Comparison of ENCODE assay signal across 15 cellular contexts in the genomic region with DNA sequence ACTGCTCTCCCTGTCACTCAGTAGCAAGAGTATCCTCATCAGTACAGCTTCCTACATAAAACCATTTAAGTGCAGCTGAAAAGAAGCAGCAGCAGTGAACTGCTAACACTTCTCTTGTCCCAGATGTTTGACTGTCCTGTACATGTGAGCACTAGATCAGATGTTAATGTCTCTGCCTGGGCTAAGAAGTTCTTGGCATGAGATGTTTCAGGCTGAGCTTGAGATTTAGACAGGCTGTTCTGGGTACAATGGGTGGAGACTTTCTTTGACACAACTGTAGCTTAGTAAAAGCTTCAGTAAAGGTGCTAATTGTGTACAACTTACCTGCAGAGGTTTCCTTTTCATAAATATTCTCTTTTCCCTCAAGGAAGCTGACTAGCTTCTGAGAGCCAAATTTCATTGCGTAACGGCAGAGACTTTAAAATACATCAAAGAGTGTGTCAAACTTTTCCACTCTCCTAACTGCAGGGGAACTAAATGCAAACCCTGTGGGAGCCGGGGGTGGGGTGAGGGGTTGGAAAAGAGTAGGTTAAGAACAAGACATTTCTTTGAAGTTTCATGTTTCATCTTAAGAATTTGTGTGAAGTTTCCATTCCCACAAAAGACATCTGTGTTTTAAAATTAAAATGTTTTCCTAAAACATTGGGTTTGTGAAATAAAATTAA.
DNase-seq lines count a peak whose midpoint lies in the region; ATAC-seq, FAIRE-seq and TF ChIP-seq lines count a peak whose summit lies in the region.
"Had no signal": no experiment of that assay in that cellular context is flagged by ENCODE, and none has a peak within 500 bp of the region (broad histone marks: within the 10 kb centered on the region; RNA-seq: fewer than 3 reads in every experiment).

No MANE protein-coding gene starts in this region.

- H3K27me3 ChIP-seq in A673 (replicated peaks; ENCODE audit: insufficient read depth, low read depth, low read length, poor library complexity) (no peaks in the 10 kb centered on the region), IMR-90 (ENCODE audit: control insufficient read depth, insufficient read depth, low read length) (no peaks in the 10 kb centered on the region), bronchial epithelial cell (ENCODE audit: control insufficient read depth, insufficient read depth, low read length) (no peaks in the 10 kb centered on the region), left lung (no peaks in the 10 kb centered on the region)

- no peak for TF ChIP-seq RAD21 in IMR-90 (IDR thresholded peaks at IDR 0.05; ENCODE audit: low read length)

- no peak overlapping the region for H3K4me2 ChIP-seq in IMR-90 (ENCODE audit: low read depth, low read length)

- in situ Hi-C loops in IMR-90 (cut with MboI; ENCODE audit: low sequenced_read_pairs): no loop called here

- H4K5ac ChIP-seq in IMR-90 (ENCODE audit: low read depth, low read length): no peak overlapping the region

- dilution Hi-C loops in IMR-90 (cut with HindIII; ENCODE audit: low sequenced_read_pairs, unreplicated experiment): no loop called here

- no CpG with 5 or more reads among the region's 3 CpGs for WGBS in IMR-90 (ENCODE audit: extremely low coverage in 2 of 2, insufficient read length in 1 of 2), 2 experiments

- no peaks in the 10 kb centered on the region for H4K20me1 ChIP-seq in IMR-90 (ENCODE audit: insufficient read depth, low read length)

- POLR2A ChIA-PET in A673 (lab: Charles Lee; ENCODE audit: low non-redundant PET): no interaction called here
- POLR2A ChIA-PET in IMR-90 (lab: Charles Lee; ENCODE audit: unreplicated experiment): no interaction called here

- H3K56ac ChIP-seq in IMR-90 (ENCODE audit: extremely low read depth, insufficient read depth, low read length): no peak overlapping the region

- peaks cover 11% of the 10 kb centered on the region for H3K4me1 ChIP-seq in A673 (ENCODE audit: insufficient read depth, low read length, poor library complexity, severe bottlenecking)
- H3K4me1 ChIP-seq in IMR-90 (ENCODE audit: control insufficient read depth, insufficient read depth, low read length): no peaks in the 10 kb centered on the region; the same call in 1 of the 2 replicates
- H3K4me1 ChIP-seq in left lung: no peaks in the 10 kb centered on the region
- H3K4me1 ChIP-seq: tibial nerve had no signal

- no peak overlapping the region for H2AK9ac ChIP-seq in IMR-90 (replicated peaks; ENCODE audit: low read depth, low read length, poor library complexity)

- no peak overlapping the region for H3K18ac ChIP-seq in IMR-90 (ENCODE audit: low read depth, low read length)

- H2BK20ac ChIP-seq in IMR-90 (ENCODE audit: low read depth, low read length): no peak overlapping the region

- ATAC-seq in IMR-90 (ENCODE audit: low read depth): peak; percentile 53; the same call in 1 of the 2 replicates
- peak; percentile 44 for ATAC-seq in left lung

- intact Hi-C loops in A673 (cut with micrococcal nuclease; ENCODE audit: unreplicated experiment): no loop called here
- intact Hi-C loops in IMR-90 (cut with micrococcal nuclease): no loop called here
- intact Hi-C loops in left lung (cut with DNase I): no loop called here

- TF ChIP-seq POLR2A in IMR-90 (IDR thresholded peaks at IDR 0.05; ENCODE audit: low read depth, low read length): no peak

- H3K9me3 ChIP-seq in A673 (ENCODE audit: low read depth, low read length, poor library complexity, severe bottlenecking): no peaks in the 10 kb centered on the region
- H3K9me3 ChIP-seq in IMR-90 (ENCODE audit: control insufficient read depth, insufficient read depth, low read length): no peaks in the 10 kb centered on the region
- H3K9me3 ChIP-seq in left lung: no peaks in the 10 kb centered on the region
- H3K9me3 ChIP-seq: tibial nerve had no signal

- 0 out of 2 replicates have a peak overlapping the region, but pooled peaks have one; percentile 13 for H3K14ac ChIP-seq in IMR-90 (replicated peaks; ENCODE audit: low read depth, low read length)

- FAIRE-seq in bronchial epithelial cell (lab: Jason Lieb, UNC): peak; percentile 58
- FAIRE-seq: islet of Langerhans had no signal

- no peak overlapping the region for H4K8ac ChIP-seq in IMR-90 (ENCODE audit: low read depth in 2 of 2, low read length in 2 of 2)

- H3K79me1 ChIP-seq in IMR-90 (ENCODE audit: low read depth in 1 of 2, low read length in 2 of 2): no peaks in the 10 kb centered on the region

- peak; percentile 30 for DNase-seq in A673 (ENCODE audit: low spot score)
- peak; percentile 44 for DNase-seq in IMR-90
- DNase-seq in bronchial epithelial cell (ENCODE audit: low read depth): peak; percentile 6
- peak in 1 of 2 donors; percentile 39 for DNase-seq in left lung
- DNase-seq in UCSD-AML1 (lab: John Stamatoyannopoulos, UW; ENCODE audit: unreplicated experiment): no peak
- no peak for DNase-seq in T-helper 2 cell treated with Interferon-gamma antibody and Interleukin-4, amounts not matched to agents 5 μg/mL and 100 μg/mL, for 36 hours (ENCODE audit: low spot score)
- no peak for DNase-seq in NCI-H345 (lab: John Stamatoyannopoulos, UW)
- DNase-seq in SW480 (ENCODE audit: low spot score): no peak
- DNase-seq: AML-193; foreskin melanocyte; stimulated activated CD4-positive, alpha-beta T cell treated with anti-CD3 and anti-CD28 coated beads, Interleukin-1b, Interleukin-23, amount 100 ng/mL, for 48 hours had no signal

- H3K9me1 ChIP-seq in IMR-90 (ENCODE audit: insufficient read depth, low read length): no peaks in the 10 kb centered on the region

- no peak overlapping the region for H3K9ac ChIP-seq in IMR-90 (ENCODE audit: low read depth, low read length)

- H3K27me3 Mint-ChIP-seq in T-helper 2 cell treated with Interferon-gamma antibody and Interleukin-4, amounts not matched to agents 5 μg/mL and 100 μg/mL, for 36 hours (ENCODE audit: low read depth): peaks cover 2% of the 10 kb centered on the region

- no peak overlapping the region; the same call in 1 of the 2 replicates for H2AK5ac ChIP-seq in IMR-90 (ENCODE audit: low read depth, low read length)

- no peak for TF ChIP-seq CTCF in A673 (conservative IDR thresholded peaks at IDR 0.05; ENCODE audit: low read depth, low read length)
- TF ChIP-seq CTCF in IMR-90 (conservative IDR thresholded peaks at IDR 0.05; ENCODE audit: low read depth, low read length): no peak
- no peak for TF ChIP-seq CTCF in bronchial epithelial cell (IDR thresholded peaks at IDR 0.05; ENCODE audit: insufficient read depth, low read length, severe bottlenecking)
- TF ChIP-seq CTCF in left lung (IDR thresholded peaks at IDR 0.05): no peak

- H2BK15ac ChIP-seq in IMR-90 (ENCODE audit: low read depth, low read length): no peak overlapping the region

- H3K23ac ChIP-seq in IMR-90 (ENCODE audit: low read depth, low read length): no peak overlapping the region

- BruUV-seq in A673 (replicated peaks; lab: Mats Ljungman, UMichigan) (no TSS peak), IMR-90 (replicated peaks; lab: Mats Ljungman, UMichigan) (no TSS peak)

- H3K4me1 Mint-ChIP-seq in T-helper 2 cell treated with Interferon-gamma antibody and Interleukin-4, amounts not matched to agents 5 μg/mL and 100 μg/mL, for 36 hours (ENCODE audit: low read depth): no peaks in the 10 kb centered on the region
- H3K4me1 Mint-ChIP-seq: activated naive CD4-positive, alpha-beta T cell treated with anti-CD3 and anti-CD28 coated beads, Interleukin-2, amount 50 U/mL, for 24 hours had no signal

- CTCF ChIA-PET in A673 (lab: Charles Lee) (no interaction called here), IMR-90 (lab: Yijun Ruan, JAX) (interaction anchor here (0.5 kb wide), 1 partner anchor 337 kb away, joined by 3 read pairs; no protein-coding TSS in a partner anchor)

- H2BK120ac ChIP-seq in IMR-90 (ENCODE audit: low read depth, low read length): no peak overlapping the region

- H3K4me3 Mint-ChIP-seq in T-helper 2 cell treated with Interferon-gamma antibody and Interleukin-4, amounts not matched to agents 5 μg/mL and 100 μg/mL, for 36 hours: no peak overlapping the region
- H3K4me3 Mint-ChIP-seq: activated naive CD4-positive, alpha-beta T cell treated with anti-CD3 and anti-CD28 coated beads, Interleukin-2, amount 50 U/mL, for 24 hours had no signal

- no peaks in the 10 kb centered on the region for H3K36me3 Mint-ChIP-seq in T-helper 2 cell treated with Interferon-gamma antibody and Interleukin-4, amounts not matched to agents 5 μg/mL and 100 μg/mL, for 36 hours (ENCODE audit: low read depth)
- H3K36me3 Mint-ChIP-seq: activated naive CD4-positive, alpha-beta T cell treated with anti-CD3 and anti-CD28 coated beads, Interleukin-2, amount 50 U/mL, for 24 hours had no signal

- H3K4ac ChIP-seq in IMR-90 (ENCODE audit: low read depth, low read length): no peak overlapping the region

- no peak overlapping the region for H4K91ac ChIP-seq in IMR-90 (ENCODE audit: insufficient read depth, low read depth, low read length)

- H3K36me3 ChIP-seq in A673 (ENCODE audit: insufficient read depth, low read length, poor library complexity, severe bottlenecking): no peaks in the 10 kb centered on the region
- no peaks in the 10 kb centered on the region for H3K36me3 ChIP-seq in IMR-90 (ENCODE audit: control insufficient read depth, insufficient read depth, low read length)
- no peaks in the 10 kb centered on the region for H3K36me3 ChIP-seq in bronchial epithelial cell (ENCODE audit: control insufficient read depth, insufficient read depth, low read length)
- H3K36me3 ChIP-seq in left lung: no peaks in the 10 kb centered on the region
- H3K36me3 ChIP-seq: tibial nerve had no signal

- no peak overlapping the region for H2BK5ac ChIP-seq in IMR-90 (ENCODE audit: low read depth, low read length, poor library complexity, severe bottlenecking)

- H3K9me3 Mint-ChIP-seq in T-helper 2 cell treated with Interferon-gamma antibody and Interleukin-4, amounts not matched to agents 5 μg/mL and 100 μg/mL, for 36 hours: no peaks in the 10 kb centered on the region
- H3K9me3 Mint-ChIP-seq: activated naive CD4-positive, alpha-beta T cell treated with anti-CD3 and anti-CD28 coated beads, Interleukin-2, amount 50 U/mL, for 24 hours had no signal

- H3K4me3 ChIP-seq in A673 (ENCODE audit: low read depth, low read length, poor library complexity, severe bottlenecking): no peak overlapping the region
- no peak overlapping the region for H3K4me3 ChIP-seq in IMR-90 (ENCODE audit: insufficient read depth, low read depth, low read length)
- H3K4me3 ChIP-seq in bronchial epithelial cell (ENCODE audit: low read depth, low read length): no peak overlapping the region
- no peak overlapping the region for H3K4me3 ChIP-seq in left lung
- H3K4me3 ChIP-seq: tibial nerve had no signal

- no peak overlapping the region for H2AFZ ChIP-seq in IMR-90 (replicated peaks; ENCODE audit: low read length, poor library complexity)

- H3K27ac Mint-ChIP-seq in T-helper 2 cell treated with Interferon-gamma antibody and Interleukin-4, amounts not matched to agents 5 μg/mL and 100 μg/mL, for 36 hours: no peak overlapping the region
- H3K27ac Mint-ChIP-seq: activated naive CD4-positive, alpha-beta T cell treated with anti-CD3 and anti-CD28 coated beads, Interleukin-2, amount 50 U/mL, for 24 hours; progenitor cell of endocrine pancreas had no signal

- H3K27ac ChIP-seq in A673 (ENCODE audit: low read depth, low read length, poor library complexity, severe bottlenecking) (no peak overlapping the region), IMR-90 (ENCODE audit: insufficient read depth, low read length) (no peak overlapping the region), left lung (no peak overlapping the region)
- H3K27ac ChIP-seq: tibial nerve had no signal

TF ChIP-seq in IMR-90, 13 proteins besides CTCF, POLR2A, EP300 and RAD21 (continues in another document):
- TF ChIP-seq CEBPB (IDR thresholded peaks at IDR 0.05; ENCODE audit: low read depth, low read length): peak; percentile 82

Comparison
In these comparisons a context has a peak if more than half of its experiments do, and no peak if none do; other contexts are left out.
1. DNase-seq: peak in A673 (single experiment), IMR-90 (single experiment) and bronchial epithelial cell (single experiment); none in UCSD-AML1 (single experiment), T-helper 2 cell treated with Interferon-gamma antibody and Interleukin-4, amounts not matched to agents 5 μg/mL and 100 μg/mL, for 36 hours (single experiment), NCI-H345 (single experiment) and SW480 (single experiment).